8 cellular contexts compared by ENCODE assay signal in the genomic region with DNA sequence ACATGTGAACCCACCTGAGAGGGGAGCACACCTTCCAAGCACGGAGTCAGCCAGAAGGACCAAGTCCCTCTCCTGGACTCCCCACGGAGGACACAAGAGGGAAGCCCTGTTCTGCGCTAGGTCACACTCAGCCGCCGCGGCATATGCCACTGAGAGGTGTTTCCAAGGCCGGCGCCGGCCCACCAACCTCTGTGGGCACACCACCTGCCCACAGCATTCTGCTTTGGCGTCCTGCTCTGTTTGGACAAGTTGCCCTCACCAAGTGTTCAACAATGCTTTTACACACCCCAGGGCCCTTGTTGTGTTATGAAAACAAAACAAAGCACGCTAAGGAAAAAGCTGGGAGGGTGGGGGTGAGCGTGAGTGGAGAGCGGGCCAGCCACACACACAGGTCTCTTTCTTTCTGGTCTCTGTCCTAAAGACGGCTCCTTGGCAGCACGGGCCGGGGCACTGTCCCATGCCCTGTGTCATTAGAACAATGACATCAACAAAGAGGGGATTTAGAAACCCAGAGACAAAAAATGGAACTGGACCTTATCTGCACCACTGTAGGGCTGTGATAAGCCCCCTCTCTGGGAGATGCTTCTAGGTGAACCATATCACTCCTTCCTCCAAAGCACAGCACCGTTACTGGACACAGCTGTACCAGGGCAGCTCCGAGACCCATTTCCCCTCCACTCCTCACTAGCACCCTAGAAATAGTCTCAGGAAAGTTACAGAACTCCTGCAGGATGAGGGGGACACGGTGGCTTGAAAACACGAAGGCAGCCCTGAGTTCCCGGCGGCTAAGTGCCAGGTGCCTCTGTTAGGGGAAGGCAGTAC.
A peak's percentile ranks its signal among the peaks of the same experiment; 100 is the strongest.
DNase-seq lines count a peak whose midpoint lies in the region; ATAC-seq and TF ChIP-seq lines count a peak whose summit lies in the region.

No MANE protein-coding gene starts in this region.

- H3K9ac ChIP-seq in Loucy (ENCODE audit: low read depth, low read length, poor library complexity, severe bottlenecking) (peak overlapping the region; percentile 52), muscle layer of colon (ENCODE audit: low read length) (peak overlapping the region; percentile 7)

- peak; percentile 82 for DNase-seq in Ammon's horn (ENCODE audit: low spot score)
- peak in 40 of 61 donors; percentile 32 to 80 (median 50) for DNase-seq in caudate nucleus (lab: John Stamatoyannopoulos, UW)
- no peak for DNase-seq in stimulated activated CD4-positive, alpha-beta T cell treated with anti-CD3 and anti-CD28 coated beads, Interleukin-4, amount 100 ng/mL, for 24 hours
- no peak for DNase-seq in hepatic stellate cell (ENCODE audit: low spot score)
- DNase-seq in central memory CD4-positive, alpha-beta T cell: no peak

- H4K20me1 ChIP-seq in Loucy (ENCODE audit: insufficient read depth, low read length, poor library complexity, severe bottlenecking): peaks cover 98% of the 10 kb centered on the region

- H3K79me2 ChIP-seq in Loucy (ENCODE audit: insufficient read depth, low read length): peaks cover 99% of the 10 kb centered on the region

- ATAC-seq in GM19397 (IDR thresholded peaks at IDR 0.05; ENCODE audit: unreplicated experiment): no peak

- TF ChIP-seq CTCF in Loucy (conservative IDR thresholded peaks at IDR 0.05; ENCODE audit: low read length): no peak

- H3K4me3 ChIP-seq in Loucy (ENCODE audit: low read length, poor library complexity, severe bottlenecking) (no peak overlapping the region), muscle layer of colon (ENCODE audit: low read depth in 1 of 2, low read length in 2 of 2) (peak overlapping the region; percentile 7 to 29)

- H3K27ac ChIP-seq in caudate nucleus (ENCODE audit: low read depth, low read length): peak overlapping the region; percentile 95
- H3K27ac ChIP-seq in muscle layer of colon (ENCODE audit: low read depth, low read length): peak overlapping the region; percentile 72

- no peaks in the 10 kb centered on the region for H3K27me3 ChIP-seq in Loucy (ENCODE audit: insufficient read depth, low read length, poor library complexity, severe bottlenecking)
- no peaks in the 10 kb centered on the region for H3K27me3 ChIP-seq in muscle layer of colon (ENCODE audit: control insufficient read depth in 1 of 2, insufficient read depth in 2 of 2, low read length in 2 of 2)

- H3F3A ChIP-seq in Loucy (ENCODE audit: low read depth): no peaks in the 10 kb centered on the region

- no peak overlapping the region for H2AFZ ChIP-seq in Loucy (ENCODE audit: low read length)

- H3K4me1 ChIP-seq in Loucy (ENCODE audit: insufficient read depth, low read length, poor library complexity, severe bottlenecking): peaks cover 77% of the 10 kb centered on the region
- H3K4me1 ChIP-seq in muscle layer of colon (ENCODE audit: insufficient read depth, low read length): peaks cover 94% of the 10 kb centered on the region

- H3K36me3 ChIP-seq in Loucy (ENCODE audit: insufficient read depth, low read length): peaks cover 59% of the 10 kb centered on the region
- H3K36me3 ChIP-seq in muscle layer of colon (ENCODE audit: insufficient read depth, low read length): no peaks in the 10 kb centered on the region

- no peaks in the 10 kb centered on the region for H3K9me2 ChIP-seq in Loucy (replicated peaks; ENCODE audit: low read depth, low read length)

- peak overlapping the region; percentile 60 for H3K4me2 ChIP-seq in Loucy (ENCODE audit: low read depth, low read length, poor library complexity, severe bottlenecking)

- H3K9me3 ChIP-seq in Loucy (ENCODE audit: insufficient read depth, low read depth, low read length) (no peaks in the 10 kb centered on the region), muscle layer of colon (ENCODE audit: low read length) (no peaks in the 10 kb centered on the region)

Comparison
In these comparisons a context has a peak if more than half of its experiments do, and no peak if none do; other contexts are left out.
1. DNase-seq: peak in Ammon's horn (single experiment) and caudate nucleus (40 of 61); none in stimulated activated CD4-positive, alpha-beta T cell treated with anti-CD3 and anti-CD28 coated beads, Interleukin-4, amount 100 ng/mL, for 24 hours (single experiment), hepatic stellate cell (single experiment) and central memory CD4-positive, alpha-beta T cell (single experiment).